ENCODE assay signal across 15 cellular contexts in the genomic region with DNA sequence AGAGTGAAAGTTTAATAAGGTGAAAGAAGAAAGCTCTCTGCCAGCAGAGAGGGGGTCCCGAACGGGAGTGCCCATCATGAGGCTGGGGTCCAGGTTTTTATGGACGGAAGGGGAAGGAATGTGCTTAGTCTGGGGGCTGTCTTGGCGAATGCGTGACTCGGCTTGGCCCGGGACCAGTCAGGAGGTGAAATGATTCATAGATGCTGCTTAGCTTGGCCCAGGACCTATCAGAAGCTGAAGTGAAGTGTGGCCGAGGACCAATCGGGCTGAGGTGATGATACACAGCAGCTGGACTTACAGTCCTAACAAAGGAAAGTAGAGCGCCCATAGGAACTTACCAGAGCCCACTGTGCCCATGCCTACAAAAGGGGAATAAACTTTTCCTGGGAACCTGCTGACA. TPM values are rescaled to one million over a fixed set of nuclear protein-coding genes. Genes with fewer than 3 reads are reported as not detected.
DNase-seq lines count a peak whose midpoint lies in the region; ATAC-seq, FAIRE-seq and TF ChIP-seq lines count a peak whose summit lies in the region.
"Had no signal": no experiment of that assay in that cellular context is flagged by ENCODE, and none has a peak within 500 bp of the region (broad histone marks: within the 10 kb centered on the region; RNA-seq: fewer than 3 reads in every experiment).

No MANE protein-coding gene starts in this region.

- DNase-seq in heart left ventricle (peak in 3 of 5 donors; percentile 23 to 55 (median 38)), right atrium auricular region (ENCODE audit: low spot score) (no peak), M059J (ENCODE audit: low read depth) (peak; percentile 5), fibroblast of mammary gland (ENCODE audit: low read depth) (peak; percentile 57), spleen (peak; percentile 33), GM19239 (ENCODE audit: insufficient read length, low spot score) (no peak), NOMO-1 (lab: John Stamatoyannopoulos, UW; ENCODE audit: unreplicated experiment in 2 of 2) (no peak), left lobe of liver (ENCODE audit: low spot score) (no peak)
- DNase-seq: COR-L47, NCI-H1105 treated with DMSO at 0.1 percent for 48 hours, NCI-H187 treated with DMSO at 0.1 percent for 48 hours, NCI-H2171, NCI-H510A, SJCRH30 had no signal

- H3K4me3 ChIP-seq in heart left ventricle: no peak overlapping the region
- H3K4me3 ChIP-seq in right atrium auricular region: no peak overlapping the region
- H3K4me3 ChIP-seq in fibroblast of mammary gland (ENCODE audit: control insufficient read depth, low read depth, low read length): no peak overlapping the region
- no peak overlapping the region for H3K4me3 ChIP-seq in spleen
- H3K4me3 ChIP-seq: SJCRH30 had no signal

- no peak for TF ChIP-seq POLR2A in heart left ventricle (IDR thresholded peaks at IDR 0.05)
- no peak for TF ChIP-seq POLR2A in spleen (IDR thresholded peaks at IDR 0.05)

- 69 to 83% (median 75%) methylated on average over 10 of the region's 10 CpGs for WGBS in heart left ventricle, 4 donors
- 87 to 95% (median 93%) methylated on average over 10 of the region's 10 CpGs for WGBS in spleen, 5 donors

- FAIRE-seq in GM19239 (lab: Jason Lieb, UNC): no peak
- FAIRE-seq: HepG2 had no signal

- H3K9me3 ChIP-seq in heart left ventricle (no peaks in the 10 kb centered on the region), right atrium auricular region (no peaks in the 10 kb centered on the region), spleen (no peaks in the 10 kb centered on the region)
- H3K9me3 ChIP-seq: SJCRH30 had no signal

- intact Hi-C loops in heart left ventricle (cut with DNase I) (loop anchor here in 2 of 10 donors (10.0 kb wide), 1 partner anchor 129 kb away; no protein-coding TSS in a partner anchor), spleen (cut with DNase I; ENCODE audit: low total_unique reads) (no loop called here)

- H3K27me3 ChIP-seq in heart left ventricle (no peaks in the 10 kb centered on the region), right atrium auricular region (no peaks in the 10 kb centered on the region), spleen (replicated peaks in 1 of 7) (no peaks in the 10 kb centered on the region)
- H3K27me3 ChIP-seq: SJCRH30 had no signal

- peaks cover 0 to 9% (median 6%) of the 10 kb centered on the region in 12 donors for H3K4me1 ChIP-seq in heart left ventricle
- H3K4me1 ChIP-seq in right atrium auricular region: peaks cover 0 to 8% of the 10 kb centered on the region in 2 donors
- peaks cover 6 to 15% (median 11%) of the 10 kb centered on the region in 6 donors for H3K4me1 ChIP-seq in spleen
- H3K4me1 ChIP-seq: SJCRH30 had no signal

- ATAC-seq in heart left ventricle (peak in 2 of 4 donors; percentile 17 to 19), left lobe of liver (no peak)
- ATAC-seq: HepG2 had no signal

- H3K36me3 ChIP-seq in heart left ventricle (no peaks in the 10 kb centered on the region), right atrium auricular region (no peaks in the 10 kb centered on the region), spleen (no peaks in the 10 kb centered on the region)
- H3K36me3 ChIP-seq: SJCRH30 had no signal

- no peak for TF ChIP-seq CTCF in heart left ventricle (IDR thresholded peaks at IDR 0.05)
- no peak for TF ChIP-seq CTCF in right atrium auricular region (IDR thresholded peaks at IDR 0.05)
- no peak for TF ChIP-seq CTCF in fibroblast of mammary gland (conservative IDR thresholded peaks at IDR 0.05; ENCODE audit: control insufficient read depth, insufficient read depth, low read depth, low read length)
- TF ChIP-seq CTCF in spleen (IDR thresholded peaks at IDR 0.05 in 8 of 11, conservative IDR thresholded peaks at IDR 0.05 in 3 of 11): no peak

- H3K27ac ChIP-seq in heart left ventricle (no peak overlapping the region), right atrium auricular region (no peak overlapping the region), spleen (no peak overlapping the region)
- H3K27ac ChIP-seq: SJCRH30 had no signal

RNA-seq across cellular contexts. Expression of gene FKTN, which starts 3.9 kb away (rescaled TPM):
- 10 to 100 TPM in 3 of 9 donors, 1 to 10 TPM in 6; 3.5 to 12.9 (median 7.2) TPM for total RNA-seq in heart left ventricle
- 1 to 10 TPM; 2.3 to 4.0 TPM for polyA plus RNA-seq in heart left ventricle
- 1 to 10 TPM; 4.9 to 6.9 TPM for total RNA-seq in right atrium auricular region
- total RNA-seq in M059J (2014; rRNA removed; shearing (Covaris generic)): 15.6 and 20.1 TPM in 2 replicates
- 10 to 100 TPM in 6 of 7 donors, 1 to 10 TPM in 1; 6.5 to 25.4 (median 19.4) TPM for total RNA-seq in spleen
- polyA plus RNA-seq in spleen: 1 to 10 TPM; 2.7 to 4.9 (median 3.6) TPM
- 5.1 TPM for total RNA-seq in left lobe of liver

Comparison
In these comparisons a context has a peak if more than half of its experiments do, and no peak if none do; other contexts are left out.
1. DNase-seq: peak in heart left ventricle (3 of 5), M059J (single experiment), fibroblast of mammary gland (single experiment) and spleen (single experiment); none in right atrium auricular region (single experiment), GM19239 (single experiment), NOMO-1 (0 of 2) and left lobe of liver (single experiment).